2 cellular contexts compared by ENCODE assay signal in the genomic region with DNA sequence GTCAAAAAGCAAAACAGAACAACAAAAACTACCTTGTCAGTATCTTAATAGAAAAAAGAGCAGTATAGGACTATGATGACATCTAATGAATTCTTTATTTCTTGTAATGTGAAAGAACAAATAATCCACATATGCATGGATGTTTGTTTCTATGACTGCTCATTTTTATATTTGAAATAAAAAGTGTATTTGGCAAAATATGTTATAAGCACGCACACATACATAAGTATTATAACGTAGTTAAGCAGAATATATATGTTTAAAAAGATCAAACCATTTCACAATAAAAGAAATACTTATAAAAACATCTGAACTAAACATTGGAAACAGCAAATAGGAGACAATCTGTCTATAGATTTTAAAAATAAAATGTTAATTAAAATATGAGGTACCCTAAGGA.
TF ChIP-seq lines count a peak whose summit lies in the region.

No MANE protein-coding gene starts in this region.

TF ChIP-seq in HepG2, 621 proteins besides CTCF, POLR2A, EP300 and RAD21 (continued from another document):
- TF ChIP-seq, protein P1, sequence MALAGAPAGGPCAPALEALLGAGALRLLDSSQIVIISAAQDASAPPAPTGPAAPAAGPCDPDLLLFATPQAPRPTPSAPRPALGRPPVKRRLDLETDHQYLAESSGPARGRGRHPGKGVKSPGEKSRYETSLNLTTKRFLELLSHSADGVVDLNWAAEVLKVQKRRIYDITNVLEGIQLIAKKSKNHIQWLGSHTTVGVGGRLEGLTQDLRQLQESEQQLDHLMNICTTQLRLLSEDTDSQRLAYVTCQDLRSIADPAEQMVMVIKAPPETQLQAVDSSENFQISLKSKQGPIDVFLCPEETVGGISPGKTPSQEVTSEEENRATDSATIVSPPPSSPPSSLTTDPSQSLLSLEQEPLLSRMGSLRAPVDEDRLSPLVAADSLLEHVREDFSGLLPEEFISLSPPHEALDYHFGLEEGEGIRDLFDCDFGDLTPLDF (CRISPR knock-in tag; IDR thresholded peaks at IDR 0.05): no peak
TF ChIP-seq in HepG2: peak in this region for 1.

TF ChIP-seq in K562, 482 proteins besides CTCF, POLR2A, EP300 and RAD21 (continued from another document):
- TF ChIP-seq, protein P2, sequence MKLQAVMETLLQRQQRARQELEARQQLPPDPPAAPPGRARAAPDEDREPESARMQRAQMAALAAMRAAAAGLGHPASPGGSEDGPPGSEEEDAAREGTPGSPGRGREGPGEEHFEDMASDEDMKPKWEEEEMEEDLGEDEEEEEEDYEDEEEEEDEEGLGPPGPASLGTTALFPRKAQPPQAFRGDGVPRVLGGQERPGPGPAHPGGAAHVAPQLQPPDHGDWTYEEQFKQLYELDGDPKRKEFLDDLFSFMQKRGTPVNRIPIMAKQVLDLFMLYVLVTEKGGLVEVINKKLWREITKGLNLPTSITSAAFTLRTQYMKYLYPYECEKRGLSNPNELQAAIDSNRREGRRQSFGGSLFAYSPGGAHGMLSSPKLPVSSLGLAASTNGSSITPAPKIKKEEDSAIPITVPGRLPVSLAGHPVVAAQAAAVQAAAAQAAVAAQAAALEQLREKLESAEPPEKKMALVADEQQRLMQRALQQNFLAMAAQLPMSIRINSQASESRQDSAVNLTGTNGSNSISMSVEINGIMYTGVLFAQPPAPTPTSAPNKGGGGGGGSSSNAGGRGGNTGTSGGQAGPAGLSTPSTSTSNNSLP (IDR thresholded peaks at IDR 0.05; ENCODE audit: borderline replicate concordance, low read depth, low read length): no peak
- TF ChIP-seq, protein P3, sequence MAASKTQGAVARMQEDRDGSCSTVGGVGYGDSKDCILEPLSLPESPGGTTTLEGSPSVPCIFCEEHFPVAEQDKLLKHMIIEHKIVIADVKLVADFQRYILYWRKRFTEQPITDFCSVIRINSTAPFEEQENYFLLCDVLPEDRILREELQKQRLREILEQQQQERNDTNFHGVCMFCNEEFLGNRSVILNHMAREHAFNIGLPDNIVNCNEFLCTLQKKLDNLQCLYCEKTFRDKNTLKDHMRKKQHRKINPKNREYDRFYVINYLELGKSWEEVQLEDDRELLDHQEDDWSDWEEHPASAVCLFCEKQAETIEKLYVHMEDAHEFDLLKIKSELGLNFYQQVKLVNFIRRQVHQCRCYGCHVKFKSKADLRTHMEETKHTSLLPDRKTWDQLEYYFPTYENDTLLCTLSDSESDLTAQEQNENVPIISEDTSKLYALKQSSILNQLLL (CRISPR knock-in tag; IDR thresholded peaks at IDR 0.05; ENCODE audit: borderline replicate concordance): peak; percentile 94
- TF ChIP-seq NFIX (CRISPR knock-in tag; IDR thresholded peaks at IDR 0.05; ENCODE audit: low read depth) (peak; percentile 52; the same call in 1 of the 2 replicates), NFATC3 (IDR thresholded peaks at IDR 0.05) (no peak), CBX5 (IDR thresholded peaks at IDR 0.05; ENCODE audit: borderline replicate concordance, low read depth) (no peak), HMG20B (CRISPR knock-in tag; IDR thresholded peaks at IDR 0.05) (no peak)
